12 cellular contexts compared by ENCODE assay signal in the genomic region with DNA sequence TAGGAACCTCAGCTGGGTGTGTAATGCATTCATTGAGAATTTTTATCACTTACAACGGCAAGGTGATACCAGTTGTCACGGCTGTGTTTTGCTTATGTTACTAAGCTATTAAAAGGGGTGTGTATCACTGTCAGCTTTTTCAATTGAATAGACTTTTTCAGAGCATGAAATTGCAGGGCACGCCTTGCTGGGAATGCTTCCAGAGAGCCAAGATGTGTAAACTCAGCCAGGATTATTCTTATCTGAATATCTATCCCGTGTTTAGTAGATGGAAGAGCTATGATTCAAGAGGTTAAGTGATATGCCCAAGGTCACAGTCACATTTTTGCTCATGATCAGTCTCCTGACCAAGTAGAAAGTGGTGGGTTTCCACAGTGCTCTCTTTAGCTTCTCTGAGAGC. TPM values are rescaled to one million over a fixed set of nuclear protein-coding genes. Genes with fewer than 3 reads are reported as not detected.
A peak's percentile ranks its signal among the peaks of the same experiment; 100 is the strongest.
DNase-seq lines count a peak whose midpoint lies in the region; ATAC-seq and TF ChIP-seq lines count a peak whose summit lies in the region.
"Had no signal": no experiment of that assay in that cellular context is flagged by ENCODE, and none has a peak within 500 bp of the region (broad histone marks: within the 10 kb centered on the region; RNA-seq: fewer than 3 reads in every experiment).

No MANE protein-coding gene starts in this region.

- no peak for TF ChIP-seq CTCF in fibroblast of lung (conservative IDR thresholded peaks at IDR 0.05 in 1 of 2, IDR thresholded peaks at IDR 0.05 in 1 of 2; ENCODE audit: low read depth in 1 of 2, low read length in 2 of 2)
- no peak for TF ChIP-seq CTCF in glutamatergic neuron (IDR thresholded peaks at IDR 0.05; ENCODE audit: partially characterized antibody, unreplicated experiment)

- no peak overlapping the region for H3K4me3 Mint-ChIP-seq in glutamatergic neuron (ENCODE audit: unreplicated experiment)
- H3K4me3 Mint-ChIP-seq: naive thymus-derived CD8-positive, alpha-beta T cell had no signal

- no peak overlapping the region for H2AFZ ChIP-seq in fibroblast of lung (ENCODE audit: low read length)

- H3K9me3 ChIP-seq in fibroblast of lung (ENCODE audit: control insufficient read depth, insufficient read depth, low read depth, low read length) = no peaks in the 10 kb centered on the region
- H3K9me3 ChIP-seq: thoracic aorta had no signal

- DNase-seq in NCI-H2081 (lab: John Stamatoyannopoulos, UW) = peak; percentile 6 to 18
- no peak for DNase-seq in NCI-H2081 treated with DMSO at 0.1 percent for 48 hours (lab: John Stamatoyannopoulos, UW)
- DNase-seq in NCI-H748 (lab: John Stamatoyannopoulos, UW; ENCODE audit: unreplicated experiment) = peak; percentile 87
- DNase-seq in fibroblast of lung (ENCODE audit: low read depth in 2 of 2) = peak; percentile 51 to 55
- DNase-seq in posterior cingulate gyrus = no peak
- no peak for DNase-seq in glutamatergic neuron
- no peak for DNase-seq in ecto neural progenitor cell (ENCODE audit: low spot score)
- DNase-seq: activated T-cell treated with anti-CD3 and anti-CD28 coated beads for 4 hours; naive thymus-derived CD8-positive, alpha-beta T cell; NCI-H2107 had no signal

- H4K20me1 ChIP-seq in fibroblast of lung (ENCODE audit: control insufficient read depth, extremely low read depth, insufficient read depth, low read length) = no peaks in the 10 kb centered on the region

- no peak overlapping the region for H3K27ac ChIP-seq in fibroblast of lung (ENCODE audit: insufficient read depth, low read length)
- H3K27ac ChIP-seq: thoracic aorta had no signal

- no peaks in the 10 kb centered on the region for H3K36me3 Mint-ChIP-seq in glutamatergic neuron (ENCODE audit: unreplicated experiment)

- H3K36me3 ChIP-seq in fibroblast of lung (ENCODE audit: control insufficient read depth, insufficient read depth, low read length) = no peaks in the 10 kb centered on the region
- H3K36me3 ChIP-seq: thoracic aorta had no signal

- H3K27me3 Mint-ChIP-seq in glutamatergic neuron (ENCODE audit: unreplicated experiment) = peaks cover 2% of the 10 kb centered on the region

- intact Hi-C loops in posterior cingulate gyrus (cut with DNase I) = no loop called here

- H3K4me2 ChIP-seq in fibroblast of lung (ENCODE audit: extremely low read depth, insufficient read depth, low read length) = no peak overlapping the region

- H3K4me1 ChIP-seq in fibroblast of lung (ENCODE audit: control insufficient read depth, extremely low read depth, insufficient read depth, low read length) = peaks cover 8% of the 10 kb centered on the region

- no peak for ATAC-seq in GM19351 (IDR thresholded peaks at IDR 0.05; ENCODE audit: unreplicated experiment)
- ATAC-seq: naive thymus-derived CD8-positive, alpha-beta T cell had no signal

- no peaks in the 10 kb centered on the region for H3K4me1 Mint-ChIP-seq in glutamatergic neuron (ENCODE audit: low read depth, unreplicated experiment)
- H3K4me1 Mint-ChIP-seq: naive thymus-derived CD8-positive, alpha-beta T cell had no signal

- no peak overlapping the region for H3K4me3 ChIP-seq in fibroblast of lung (replicated peaks in 1 of 4; ENCODE audit: control extremely low read depth in 1 of 4, insufficient read depth in 1 of 4, low read depth in 3 of 4, low read length in 4 of 4)
- H3K4me3 ChIP-seq: thoracic aorta had no signal

- no peaks in the 10 kb centered on the region for H3K9me3 Mint-ChIP-seq in glutamatergic neuron (ENCODE audit: unreplicated experiment)

- H3K79me2 ChIP-seq in fibroblast of lung (ENCODE audit: control insufficient read depth, insufficient read depth, low read length) = no peaks in the 10 kb centered on the region

- no peak overlapping the region for H3K27ac Mint-ChIP-seq in glutamatergic neuron (ENCODE audit: unreplicated experiment)
- H3K27ac Mint-ChIP-seq: naive thymus-derived CD8-positive, alpha-beta T cell had no signal

- no peak overlapping the region for H3K9ac ChIP-seq in fibroblast of lung (ENCODE audit: insufficient read depth, low read length)

- no peaks in the 10 kb centered on the region for H3K27me3 ChIP-seq in fibroblast of lung (ENCODE audit: control insufficient read depth, insufficient read depth, low read length)

RNA-seq across cellular contexts. Expression of a gene that starts 6.6 kb away (rescaled TPM):
- total RNA-seq in fibroblast of lung (0.33 and 0.77 TPM in 2 replicates), glutamatergic neuron (ENCODE audit: unreplicated experiment) (0.54 TPM)
- polyA plus RNA-seq in fibroblast of lung = 0.19 and 0.52 TPM in 2 replicates
- 0.59 TPM in 1 of 2 replicates, not detected in the other for polyA plus RNA-seq in fibroblast of lung (2012)
- not detected in 2 replicates for polyA minus RNA-seq in fibroblast of lung (ENCODE audit: low replicate concordance)
- total RNA-seq: naive thymus-derived CD8-positive, alpha-beta T cell; thoracic aorta had no signal
- polyA plus RNA-seq: naive thymus-derived CD8-positive, alpha-beta T cell had no signal

Comparison
In these comparisons a context has a peak if more than half of its experiments do, and no peak if none do; other contexts are left out.
1. DNase-seq: peak in NCI-H2081 (2 of 2), NCI-H748 (single experiment) and fibroblast of lung (2 of 2); none in NCI-H2081 treated with DMSO at 0.1 percent for 48 hours (single experiment), posterior cingulate gyrus (0 of 10), glutamatergic neuron (single experiment) and ecto neural progenitor cell (single experiment).